ENCODE assay signal across 19 cellular contexts in genomic region chrX:153800746-153801145, GRCh38. TPM values are rescaled to one million over a fixed set of nuclear protein-coding genes. Genes with fewer than 3 reads are reported as not detected.
DNase-seq lines count a peak whose midpoint lies in the region; ATAC-seq, FAIRE-seq and TF ChIP-seq lines count a peak whose summit lies in the region.
"Had no signal": no experiment of that assay in that cellular context is flagged by ENCODE, and none has a peak within 500 bp of the region (broad histone marks: within the 10 kb centered on the region; RNA-seq: fewer than 3 reads in every experiment).

No MANE protein-coding gene starts in this region.

- 71% methylated on average over 7 of the region's 7 CpGs for WGBS in GM12878 (ENCODE audit: insufficient coverage, insufficient replicate concordance, low lambda C conversion rate, missing lambda C conversion rate)
- WGBS in stomach, 5 donors = 74 to 86% (median 79%) methylated on average over 7 of the region's 7 CpGs

- peaks cover 5 to 37% of the 10 kb centered on the region in 2 experiments; a peak in 2 of 3 replicates for H3K36me3 ChIP-seq in HEK293 (ENCODE audit: control insufficient read depth in 2 of 2, insufficient read depth in 1 of 2, low read length in 2 of 2)
- peaks cover 0 to 1% of the 10 kb centered on the region in 2 experiments; a peak in 2 of 4 replicates for H3K36me3 ChIP-seq in GM12878 (ENCODE audit: control insufficient read depth in 2 of 2, insufficient read depth in 2 of 2, low read length in 1 of 2)
- peaks cover 5% of the 10 kb centered on the region for H3K36me3 ChIP-seq in thoracic aorta
- H3K36me3 ChIP-seq in stomach = peaks cover 4 to 37% (median 29%) of the 10 kb centered on the region in 4 donors

- in situ Hi-C loops in GM12878 (cut with MboI) = loop anchor here (25.0 kb wide), 1 partner anchor 613 kb away; the partner anchor contains the start of gene MAGEA1

- H3K79me2 ChIP-seq in GM12878 (ENCODE audit: control insufficient read depth, insufficient read depth, low read length) = peaks cover 6% of the 10 kb centered on the region

- CTCF ChIA-PET in HEK293 (lab: Yijun Ruan, JAX) (interaction anchor here (0.6 to 0.7 kb wide), 2 partner anchors 145 to 448 kb away, joined by 3 to 6 read pairs; no protein-coding TSS in a partner anchor), GM12878 (lab: Yijun Ruan, JAX) (no interaction called here)

- no peaks in the 10 kb centered on the region for H3K4me1 ChIP-seq in HEK293 (ENCODE audit: control insufficient read depth, insufficient read depth, low read length)
- H3K4me1 ChIP-seq in GM12878 (ENCODE audit: control insufficient read depth, insufficient read depth, low read length) = peaks cover 4% of the 10 kb centered on the region; the same call in 1 of the 2 replicates
- peaks cover 1 to 14% of the 10 kb centered on the region in 2 donors for H3K4me1 ChIP-seq in thoracic aorta (ENCODE audit: control insufficient read depth in 1 of 2, low read depth in 2 of 2)
- peaks cover 5 to 14% (median 10%) of the 10 kb centered on the region in 4 donors for H3K4me1 ChIP-seq in stomach

- H3K4me2 ChIP-seq in GM12878 (ENCODE audit: control insufficient read depth, insufficient read depth) = no peak overlapping the region
- H3K4me2 ChIP-seq: SK-N-SH had no signal

- H3K9ac ChIP-seq in GM12878 (ENCODE audit: control insufficient read depth, insufficient read depth, low read length) = no peak overlapping the region
- H3K9ac ChIP-seq: SK-N-SH had no signal

- peak; percentile 25 for ATAC-seq in GM12878
- ATAC-seq in thoracic aorta (ENCODE audit: insufficient number of reproducible peaks, low FRiP score, low read depth) = no peak
- no peak for ATAC-seq in GM19463 (IDR thresholded peaks at IDR 0.05; ENCODE audit: unreplicated experiment)

- H3K9me3 ChIP-seq in HEK293 (ENCODE audit: control insufficient read depth, insufficient read depth, low read depth, low read length) (no peaks in the 10 kb centered on the region), GM12878 (replicated peaks; ENCODE audit: control insufficient read depth, insufficient read depth, low read length) (no peaks in the 10 kb centered on the region; the same call in 2 of the 3 replicates), thoracic aorta (no peaks in the 10 kb centered on the region), stomach (peaks cover 0 to 31% (median 11%) of the 10 kb centered on the region in 4 donors)
- H3K9me3 ChIP-seq: HAP-1, SK-N-SH had no signal

- intact Hi-C loops in GM12878 (cut with micrococcal nuclease; ENCODE audit: unreplicated experiment) = no loop called here
- intact Hi-C loops in stomach (cut with DNase I; ENCODE audit: low total_unique reads) = no loop called here

- no peak for TF ChIP-seq CTCF in HEK293 (tag by site-specific recombination; IDR thresholded peaks at IDR 0.05)
- no peak for TF ChIP-seq CTCF in GM12878 (IDR thresholded peaks at IDR 0.05 in 2 of 3, conservative IDR thresholded peaks at IDR 0.05 in 1 of 3; ENCODE audit: control insufficient read depth in 2 of 3, extremely low read depth in 1 of 3, insufficient read depth in 1 of 3, low read depth in 3 of 3, low read length in 3 of 3)
- no peak for TF ChIP-seq CTCF in thoracic aorta (IDR thresholded peaks at IDR 0.05)
- no peak for TF ChIP-seq CTCF in stomach (IDR thresholded peaks at IDR 0.05)

- no peaks in the 10 kb centered on the region; the same call in 1 of the 2 replicates for H4K20me1 ChIP-seq in GM12878 (ENCODE audit: control insufficient read depth, insufficient read depth)

- no TSS peak for BruUV-seq in GM12878 (replicated peaks; lab: Mats Ljungman, UMichigan)

- DNase-seq in DMS53 (lab: John Stamatoyannopoulos, UW) (peak; percentile 38), DMS53 treated with DMSO at 0.1 percent for 48 hours (lab: John Stamatoyannopoulos, UW; ENCODE audit: unreplicated experiment) (no peak), GM12878 (ENCODE audit: low read depth, low spot score) (no peak), thoracic aorta (ENCODE audit: low spot score) (no peak), AML-193 (lab: John Stamatoyannopoulos, UW) (no peak), stomach (no peak)
- DNase-seq: 8988T, NCI-H1105, NCI-H1930, NCI-H2171 treated with DMSO at 0.1 percent for 48 hours, NCI-H748 treated with DMSO at 0.1 percent for 48 hours, SK-N-SH had no signal

- H2AFZ ChIP-seq in GM12878 (ENCODE audit: control insufficient read depth, low read depth, low read length) = no peak overlapping the region

- POLR2A ChIA-PET in HEK293 (lab: Yijun Ruan, JAX) = no interaction called here
- POLR2A ChIA-PET in GM12878 (lab: Charles Lee) = no interaction called here

- no peak for TF ChIP-seq POLR2A in GM12878 (IDR thresholded peaks at IDR 0.05; ENCODE audit: low read depth, low read length)
- TF ChIP-seq POLR2A in stomach (IDR thresholded peaks at IDR 0.05) = no peak

- TF ChIP-seq EP300 in GM12878 (IDR thresholded peaks at IDR 0.05; ENCODE audit: borderline replicate concordance in 1 of 2, control insufficient read depth in 1 of 2, low read depth in 2 of 2, low read length in 2 of 2) (no peak), stomach (IDR thresholded peaks at IDR 0.05) (no peak)

- TF ChIP-seq RAD21 in GM12878 (IDR thresholded peaks at IDR 0.05; ENCODE audit: insufficient read depth, low read depth, low read length) = no peak

- H3K4me3 ChIP-seq in HEK293 (ENCODE audit: low read depth, low read length) = no peak overlapping the region
- no peak overlapping the region for H3K4me3 ChIP-seq in GM12878
- H3K4me3 ChIP-seq in thoracic aorta = no peak overlapping the region
- H3K4me3 ChIP-seq in stomach = no peak overlapping the region
- H3K4me3 ChIP-seq: HAP-1 had no signal

- H3K27me3 ChIP-seq in GM12878 (replicated peaks in 1 of 2; ENCODE audit: control insufficient read depth in 2 of 2, insufficient read depth in 2 of 2, low read length in 1 of 2) = no peaks in the 10 kb centered on the region
- no peaks in the 10 kb centered on the region for H3K27me3 ChIP-seq in thoracic aorta (replicated peaks; ENCODE audit: insufficient read depth)
- no peaks in the 10 kb centered on the region for H3K27me3 ChIP-seq in stomach

- no peak for FAIRE-seq in GM12878 (lab: Jason Lieb, UNC)
- FAIRE-seq: HTR-8/SVneo had no signal

- SMC1A ChIA-PET in GM12878 (lab: Charles Lee; ENCODE audit: uncharacterized antibody, unreplicated experiment) = no interaction called here

- RAD21 ChIA-PET in GM12878 (lab: Charles Lee; ENCODE audit: unreplicated experiment) = no interaction called here

- H3K27ac ChIP-seq in HEK293 (ENCODE audit: extremely low read depth, low read depth, low read length) = no peak overlapping the region
- H3K27ac ChIP-seq in GM12878 (ENCODE audit: control insufficient read depth, insufficient read depth) = no peak overlapping the region
- peak overlapping the region; percentile 43 to 64 for H3K27ac ChIP-seq in thoracic aorta
- no peak overlapping the region for H3K27ac ChIP-seq in stomach
- H3K27ac ChIP-seq: HL-60 had no signal

RNA-seq across cellular contexts. Expression of gene SSR4, which starts 6.3 kb away (rescaled TPM):
- 49.2 and 60.4 TPM in 2 replicates for total RNA-seq in GM12878 (2013; cell fraction: nucleolus; rRNA removed)
- 252 and 305 TPM in 2 replicates for total RNA-seq in GM12878 (2014; rRNA removed)
- 160 and 189 TPM in 2 replicates for total RNA-seq in GM12878 (2014; rRNA removed; fragmentation: Illumina TruSeq; extraction: Trizol)
- total RNA-seq in GM12878 (2021) = 244 and 247 TPM in 2 replicates
- polyA plus RNA-seq in GM12878 (2011; ENCODE audit: low read depth) = 149 TPM
- 94.1 and 176 TPM in 2 replicates for polyA plus RNA-seq in GM12878 (2011; rRNA removed)
- polyA plus RNA-seq in GM12878 (2011; cell fraction: cytosol; rRNA removed) = 311 and 433 TPM in 2 replicates
- polyA plus RNA-seq in GM12878 (2011; cell fraction: nucleus; rRNA removed) = 180 and 197 TPM in 2 replicates
- 354 and 408 TPM in 2 replicates for polyA plus RNA-seq in GM12878 (2012)
- 61.3 and 151 TPM in 2 replicates for polyA plus RNA-seq in GM12878 (2014; fragmentation: Illumina TruSeq; extraction: Trizol)
- 100 to 1,000 TPM; 351 to 521 TPM for polyA plus RNA-seq in GM12878 (2014; fragmentation: Nextera tagmentation; extraction: Ambion mirVana)
- 312 and 326 TPM in 2 replicates for polyA plus RNA-seq in GM12878 (2014; rRNA removed)
- 100 to 1,000 TPM; 315 to 317 TPM for polyA plus RNA-seq in GM12878 (2016; fragmentation: Nextera tagmentation; extraction: Ambion mirVana)
- polyA minus RNA-seq in GM12878 (2011; rRNA and poly(A)+ RNA removed) = 114 and 212 TPM in 2 replicates
- 116 and 131 TPM in 2 replicates for polyA minus RNA-seq in GM12878 (2011; cell fraction: cytosol; rRNA and poly(A)+ RNA removed)
- 37.2 and 55.6 TPM in 2 replicates for polyA minus RNA-seq in GM12878 (2011; cell fraction: nucleus; rRNA and poly(A)+ RNA removed)
- total RNA-seq in thoracic aorta = 100 to 1,000 TPM; 103 to 299 TPM
- total RNA-seq in stomach = 100 to 1,000 TPM in 3 of 5 donors, 10 to 100 TPM in 2; 13.9 to 186 (median 150) TPM
- polyA plus RNA-seq in stomach = 100 to 1,000 TPM; 554 to 717 (median 646) TPM

RNA-seq across cellular contexts. Expression of gene IDH3G, which starts 6.6 kb away (rescaled TPM):
- 32.7 and 39.1 TPM in 2 replicates for total RNA-seq in GM12878 (2013; cell fraction: nucleolus; rRNA removed)
- 69.3 and 78.5 TPM in 2 replicates for total RNA-seq in GM12878 (2014; rRNA removed)
- 38.6 and 41.5 TPM in 2 replicates for total RNA-seq in GM12878 (2014; rRNA removed; fragmentation: Illumina TruSeq; extraction: Trizol)
- total RNA-seq in GM12878 (2021) = 61.3 and 69.0 TPM in 2 replicates
- polyA plus RNA-seq in GM12878 (2011; ENCODE audit: low read depth) = 33.4 TPM
- polyA plus RNA-seq in GM12878 (2011; rRNA removed) = 22.6 and 49.1 TPM in 2 replicates
- 78.3 and 106 TPM in 2 replicates for polyA plus RNA-seq in GM12878 (2011; cell fraction: cytosol; rRNA removed)
- 169 and 193 TPM in 2 replicates for polyA plus RNA-seq in GM12878 (2011; cell fraction: nucleus; rRNA removed)
- polyA plus RNA-seq in GM12878 (2012) = 71.2 and 75.4 TPM in 2 replicates
- 32.7 and 64.2 TPM in 2 replicates for polyA plus RNA-seq in GM12878 (2014; fragmentation: Illumina TruSeq; extraction: Trizol)
- polyA plus RNA-seq in GM12878 (2014; fragmentation: Nextera tagmentation; extraction: Ambion mirVana) = 10 to 100 TPM; 26.3 to 34.4 TPM
- 77.9 and 81.4 TPM in 2 replicates for polyA plus RNA-seq in GM12878 (2014; rRNA removed)
- 100 to 1,000 TPM in 1 of 2 experiments, 10 to 100 TPM in 1; 96.5 to 102 TPM for polyA plus RNA-seq in GM12878 (2016; fragmentation: Nextera tagmentation; extraction: Ambion mirVana)
- 94.4 and 103 TPM in 2 replicates for polyA minus RNA-seq in GM12878 (2011; rRNA and poly(A)+ RNA removed)
- polyA minus RNA-seq in GM12878 (2011; cell fraction: cytosol; rRNA and poly(A)+ RNA removed) = 29.4 and 29.5 TPM in 2 replicates
- polyA minus RNA-seq in GM12878 (2011; cell fraction: nucleus; rRNA and poly(A)+ RNA removed) = 29.4 and 50.1 TPM in 2 replicates
- 10 to 100 TPM; 70.9 to 91.9 TPM for total RNA-seq in thoracic aorta
- total RNA-seq in stomach = 100 to 1,000 TPM in 1 of 5 donors, 10 to 100 TPM in 4; 31.0 to 186 (median 54.0) TPM
- polyA plus RNA-seq in stomach = 10 to 100 TPM; 52.3 to 57.7 (median 54.4) TPM

RNA-seq across cellular contexts. Expression of gene SRPK3, which starts 19.9 kb away (rescaled TPM):
- total RNA-seq in GM12878 (2013; cell fraction: nucleolus; rRNA removed) = not detected in 2 replicates
- not detected in 2 replicates for total RNA-seq in GM12878 (2014; rRNA removed)
- not detected in 2 replicates for total RNA-seq in GM12878 (2014; rRNA removed; fragmentation: Illumina TruSeq; extraction: Trizol)
- total RNA-seq in GM12878 (2021) = not detected in 2 replicates
- polyA plus RNA-seq in GM12878 (2011; ENCODE audit: low read depth) = 0.13 TPM
- not detected in 2 replicates for polyA plus RNA-seq in GM12878 (2011; rRNA removed)
- not detected in 2 replicates for polyA plus RNA-seq in GM12878 (2011; cell fraction: cytosol; rRNA removed)
- 0.07 and 0.21 TPM in 2 replicates for polyA plus RNA-seq in GM12878 (2011; cell fraction: nucleus; rRNA removed)
- polyA plus RNA-seq in GM12878 (2012) = 0.14 and 0.22 TPM in 2 replicates
- not detected in 2 replicates for polyA plus RNA-seq in GM12878 (2014; fragmentation: Illumina TruSeq; extraction: Trizol)
- polyA plus RNA-seq in GM12878 (2014; fragmentation: Nextera tagmentation; extraction: Ambion mirVana) = under 1 TPM in 1 of 2 experiments, not detected in 1; 0.05 TPM
- not detected in 2 replicates for polyA plus RNA-seq in GM12878 (2014; rRNA removed)
- polyA plus RNA-seq in GM12878 (2016; fragmentation: Nextera tagmentation; extraction: Ambion mirVana) = under 1 TPM in 1 of 2 experiments, not detected in 1; 0.19 TPM
- not detected in 2 replicates for polyA minus RNA-seq in GM12878 (2011; rRNA and poly(A)+ RNA removed)
- not detected in 2 replicates for polyA minus RNA-seq in GM12878 (2011; cell fraction: cytosol; rRNA and poly(A)+ RNA removed)
- not detected in 2 replicates for polyA minus RNA-seq in GM12878 (2011; cell fraction: nucleus; rRNA and poly(A)+ RNA removed)
- 1 to 10 TPM; 4.9 to 9.5 TPM for total RNA-seq in thoracic aorta
- 1 to 10 TPM in 3 of 5 donors, not detected in 2; 1.1 to 3.6 (median 1.6) TPM for total RNA-seq in stomach
- 1 to 10 TPM in 1 of 3 donors, under 1 TPM in 2; 0.35 to 1.7 (median 0.46) TPM for polyA plus RNA-seq in stomach
- total RNA-seq: T-helper 1 cell treated with Interleukin-12 subunit alpha and Interleukin-12 subunit beta and Interleukin-4 antibody, amounts not matched to agents 30 ng/mL and 1 ng/mL, for 36 hours had no signal
- polyA plus RNA-seq: IgD-negative memory B cell had no signal

RNA-seq across cellular contexts. Expression of gene PDZD4, which starts 29.6 kb away (rescaled TPM):
- not detected in 2 replicates for total RNA-seq in GM12878 (2013; cell fraction: nucleolus; rRNA removed)
- total RNA-seq in GM12878 (2014; rRNA removed) = not detected in 2 replicates
- not detected in 2 replicates for total RNA-seq in GM12878 (2014; rRNA removed; fragmentation: Illumina TruSeq; extraction: Trizol)
- 0.15 TPM in 1 of 2 replicates, not detected in the other for total RNA-seq in GM12878 (2021)
- not detected for polyA plus RNA-seq in GM12878 (2011; ENCODE audit: low read depth)
- not detected in 2 replicates for polyA plus RNA-seq in GM12878 (2011; rRNA removed)
- 0.01 and 0.12 TPM in 2 replicates for polyA plus RNA-seq in GM12878 (2011; cell fraction: cytosol; rRNA removed)
- polyA plus RNA-seq in GM12878 (2011; cell fraction: nucleus; rRNA removed) = 0.16 TPM in 2 replicates
- polyA plus RNA-seq in GM12878 (2012) = 0.03 TPM in 1 of 2 replicates, not detected in the other
- polyA plus RNA-seq in GM12878 (2014; fragmentation: Illumina TruSeq; extraction: Trizol) = 0.01 TPM in 1 of 2 replicates, not detected in the other
- not detected for polyA plus RNA-seq in GM12878 (2014; fragmentation: Nextera tagmentation; extraction: Ambion mirVana)
- polyA plus RNA-seq in GM12878 (2014; rRNA removed) = 0.05 TPM in 1 of 2 replicates, not detected in the other
- polyA plus RNA-seq in GM12878 (2016; fragmentation: Nextera tagmentation; extraction: Ambion mirVana) = under 1 TPM in 1 of 2 experiments, not detected in 1; 0.04 TPM
- not detected in 2 replicates for polyA minus RNA-seq in GM12878 (2011; rRNA and poly(A)+ RNA removed)
- polyA minus RNA-seq in GM12878 (2011; cell fraction: cytosol; rRNA and poly(A)+ RNA removed) = not detected in 2 replicates
- polyA minus RNA-seq in GM12878 (2011; cell fraction: nucleus; rRNA and poly(A)+ RNA removed) = not detected in 2 replicates
- 10 to 100 TPM in 1 of 2 donors, 1 to 10 TPM in 1; 4.4 to 11.6 TPM for total RNA-seq in thoracic aorta
- 10 to 100 TPM in 1 of 5 donors, 1 to 10 TPM in 4; 4.6 to 11.1 (median 6.7) TPM for total RNA-seq in stomach
- 1 to 10 TPM; 2.1 to 5.5 (median 3.4) TPM for polyA plus RNA-seq in stomach

RNA-seq across cellular contexts. Expression of gene PLXNB3, which starts 36.7 kb away (rescaled TPM):
- total RNA-seq in GM12878 (2013; cell fraction: nucleolus; rRNA removed) = 0.31 TPM in 1 of 2 replicates, not detected in the other
- total RNA-seq in GM12878 (2014; rRNA removed) (not detected in 2 replicates), GM12878 (2014; rRNA removed; fragmentation: Illumina TruSeq; extraction: Trizol) (not detected in 2 replicates), GM12878 (2021) (0.21 and 0.53 TPM in 2 replicates), thoracic aorta (10 to 100 TPM; 40.8 to 52.2 TPM), stomach (10 to 100 TPM in 3 of 5 donors, 1 to 10 TPM in 2; 1.8 to 49.2 (median 18.7) TPM)
- polyA plus RNA-seq in GM12878 (2011; ENCODE audit: low read depth) = 0.31 TPM
- polyA plus RNA-seq in GM12878 (2011; rRNA removed) (0.14 and 0.20 TPM in 2 replicates), GM12878 (2014; fragmentation: Illumina TruSeq; extraction: Trizol) (0.18 TPM in 1 of 2 replicates, not detected in the other), GM12878 (2014; fragmentation: Nextera tagmentation; extraction: Ambion mirVana) (not detected), GM12878 (2014; rRNA removed) (0.62 and 0.68 TPM in 2 replicates), GM12878 (2016; fragmentation: Nextera tagmentation; extraction: Ambion mirVana) (under 1 TPM; 0.06 to 0.43 TPM), stomach (10 to 100 TPM in 1 of 3 donors, 1 to 10 TPM in 2; 5.2 to 11.9 (median 6.0) TPM)
- 0.09 and 0.38 TPM in 2 replicates for polyA plus RNA-seq in GM12878 (2011; cell fraction: cytosol; rRNA removed)
- 3.5 and 3.7 TPM in 2 replicates for polyA plus RNA-seq in GM12878 (2011; cell fraction: nucleus; rRNA removed)
- polyA plus RNA-seq in GM12878 (2012) = 0.19 and 0.79 TPM in 2 replicates
- polyA minus RNA-seq in GM12878 (2011; rRNA and poly(A)+ RNA removed) = 0.82 TPM in 1 of 2 replicates, not detected in the other
- 0.94 TPM in 1 of 2 replicates, not detected in the other for polyA minus RNA-seq in GM12878 (2011; cell fraction: cytosol; rRNA and poly(A)+ RNA removed)
- 0.36 and 0.48 TPM in 2 replicates for polyA minus RNA-seq in GM12878 (2011; cell fraction: nucleus; rRNA and poly(A)+ RNA removed)
- polyA plus RNA-seq: IgD-negative memory B cell had no signal

Comparison
In these comparisons a context has a peak if more than half of its experiments do, and no peak if none do; other contexts are left out.
1. H3K27ac ChIP-seq: peak in thoracic aorta (2 of 2); none in HEK293 (single experiment), GM12878 (single experiment) and stomach (0 of 5).